In genomic region chr14:97369901-97370300, GRCh38 we compare ENCODE assay signal across 25 cellular contexts.
"Had no signal": no experiment of that assay in that cellular context is flagged by ENCODE, and none has a peak within 500 bp of the region (broad histone marks: within the 10 kb centered on the region; RNA-seq: fewer than 3 reads in every experiment).

No MANE protein-coding gene starts in this region.

- H3K4me3 ChIP-seq: ascending aorta, cardiac muscle cell had no signal

- H3K36me3 ChIP-seq: ascending aorta, cardiac muscle cell had no signal

- DNase-seq: activated CD4-positive, alpha-beta T cell treated with anti-CD3 and anti-CD28 coated beads, Interleukin-2, amount 10 ng/mL, durations not matched to agents 24 days and 14 days; activated CD4-positive, alpha-beta T cell treated with anti-CD3 and anti-CD28 coated beads, Interleukin-2, amount 50 U/mL, for 4 hours; activated CD8-positive, alpha-beta T cell treated with anti-CD3 and anti-CD28 coated beads for 36 hours; activated gamma-delta T cell; activated naive CD4-positive, alpha-beta T cell treated with Interleukin-2 at 50 U/mL for 16 hours; activated naive CD8-positive, alpha-beta T cell treated with anti-CD3 and anti-CD28 coated beads, Interleukin-2, amount 10 ng/mL, durations not matched to agents 7 days and 5 days; activated T-cell treated with anti-CD3 and anti-CD28 coated beads, Interleukin-2, amount 50 U/mL, for 1 hour; activated T-cell treated with anti-CD3 and anti-CD28 coated beads, Interleukin-2, amount 50 U/mL, for 72 hours; amygdala; MM.1S; NCI-H1105; NCI-H1436; NCI-H1694; NCI-H1930; NCI-H2081 treated with DMSO at 0.1 percent for 48 hours; NCI-H226; NCI-H524 treated with DMSO at 0.1 percent for 48 hours; RPMI8226; SIG-M5; T-helper 1 cell; T-helper 2 cell; T-helper 9 cell had no signal

- H3K9me3 ChIP-seq: ascending aorta had no signal

- H3K27me3 ChIP-seq: ascending aorta, cardiac muscle cell had no signal

- H3K27ac ChIP-seq: ascending aorta, cardiac muscle cell had no signal

- H3K4me1 ChIP-seq: ascending aorta had no signal

- ATAC-seq: activated CD8-positive, alpha-beta T cell treated with anti-CD3 and anti-CD28 coated beads for 36 hours; activated T-cell treated with anti-CD3 and anti-CD28 coated beads, Interleukin-2, amount 50 U/mL, for 72 hours; SK-N-SH treated with all-trans-retinoic acid at 6 μM for 48 hours had no signal
